Comparison of ENCODE assay signal across 12 cellular contexts in genomic region chr11:61626580-61627380, GRCh38. TPM values are rescaled to one million over a fixed set of nuclear protein-coding genes. Genes with fewer than 3 reads are reported as not detected.
DNase-seq lines count a peak whose midpoint lies in the region; ATAC-seq and TF ChIP-seq lines count a peak whose summit lies in the region.
"Had no signal": no experiment of that assay in that cellular context is flagged by ENCODE, and none has a peak within 500 bp of the region (broad histone marks: within the 10 kb centered on the region; RNA-seq: fewer than 3 reads in every experiment).

No MANE protein-coding gene starts in this region.

- WGBS in trophoblast cell (ENCODE audit: extremely low coverage, insufficient coverage, insufficient read length): no CpG with 5 or more reads among the region's 10 CpGs

- H3K4me3 ChIP-seq in HCT116 (replicated peaks in 1 of 2; ENCODE audit: low read depth in 1 of 2, low read length in 2 of 2): peak overlapping the region in 1 of 2 experiments; percentile 26; a peak in 2 of 4 replicates
- H3K4me3 ChIP-seq in left ventricle myocardium inferior: peak overlapping the region; percentile 38
- no peak overlapping the region for H3K4me3 ChIP-seq in trophoblast cell (ENCODE audit: low read depth, low read length)

- DNase-seq in HCT116 (ENCODE audit: low read depth, low spot score) (no peak), SHP77 treated with DMSO at 0.1 percent for 48 hours (lab: John Stamatoyannopoulos, UW) (peak; percentile 55), left ventricle myocardium inferior (peak; percentile 50), trophoblast cell (peak; percentile 88 to 92), amygdala (lab: John Stamatoyannopoulos, UW) (no peak), T-helper 9 cell (no peak)
- DNase-seq: activated naive CD4-positive, alpha-beta T cell treated with Interleukin-2 at 50 U/mL for 16 hours; NCI-H1694 treated with DMSO at 0.1 percent for 48 hours; stimulated activated naive B cell treated with anti-CD40 and anti-IgM and Interleukin-4, amounts not matched to agents 10 μg/mL and 1 μg/mL and 100 μg/mL, for 72 hours had no signal

- peak overlapping the region; percentile 83 for H2BK120ac ChIP-seq in trophoblast cell (ENCODE audit: insufficient read depth, low read length, poor library complexity)

- peak overlapping the region; percentile 56 for H2AFZ ChIP-seq in HCT116 (ENCODE audit: low read depth, low read length, poor library complexity, severe bottlenecking)
- no peak overlapping the region for H2AFZ ChIP-seq in trophoblast cell (ENCODE audit: insufficient read depth, low read length, poor library complexity)

- no peaks in the 10 kb centered on the region for H3K9me2 ChIP-seq in HCT116 (ENCODE audit: insufficient read depth)

- H3K4me1 ChIP-seq in HCT116 (ENCODE audit: control insufficient read depth in 1 of 2, insufficient read depth in 2 of 2, low read length in 2 of 2): peaks cover 33 to 53% of the 10 kb centered on the region in 2 experiments
- H3K4me1 ChIP-seq in left ventricle myocardium inferior: peaks cover 27% of the 10 kb centered on the region
- peaks cover 20 to 26% of the 10 kb centered on the region in 2 experiments for H3K4me1 ChIP-seq in trophoblast cell (ENCODE audit: control insufficient read depth in 1 of 2, insufficient read depth in 2 of 2, low read length in 2 of 2)

- no peak for TF ChIP-seq POLR2A in HCT116 (IDR thresholded peaks at IDR 0.05; ENCODE audit: borderline replicate concordance, extremely low read depth, insufficient read depth, insufficient read length)
- TF ChIP-seq POLR2A in GM18505 (IDR thresholded peaks at IDR 0.05; ENCODE audit: borderline replicate concordance, extremely low read depth, insufficient read depth, insufficient read length): no peak

- H3K36me3 ChIP-seq in HCT116 (ENCODE audit: control insufficient read depth in 1 of 2, insufficient read depth in 2 of 2, low read length in 2 of 2): no peaks in the 10 kb centered on the region
- H3K36me3 ChIP-seq in left ventricle myocardium inferior: no peaks in the 10 kb centered on the region
- no peaks in the 10 kb centered on the region for H3K36me3 ChIP-seq in trophoblast cell (ENCODE audit: control insufficient read depth in 1 of 2, insufficient read depth in 2 of 2, low read length in 2 of 2)

- ATAC-seq in HCT116 (peak; percentile 48), GM19035 (IDR thresholded peaks at IDR 0.05; ENCODE audit: unreplicated experiment) (no peak), GM18505 (IDR thresholded peaks at IDR 0.05; ENCODE audit: unreplicated experiment) (no peak)
- ATAC-seq: stimulated activated naive B cell treated with anti-CD40 and anti-IgM and Interleukin-4, amounts not matched to agents 10 μg/mL and 1 μg/mL and 100 μg/mL, for 72 hours had no signal

- peak overlapping the region; percentile 71 for H4K8ac ChIP-seq in trophoblast cell (ENCODE audit: low read depth, low read length)

- H2AK5ac ChIP-seq in trophoblast cell (ENCODE audit: low read length): peak overlapping the region; percentile 89

- POLR2A ChIA-PET in HCT116 (lab: Charles Lee): no interaction called here

- H4K12ac ChIP-seq in trophoblast cell (ENCODE audit: low read depth, low read length): no peak overlapping the region

- peak; percentile 78 for TF ChIP-seq RAD21 in HCT116 (IDR thresholded peaks at IDR 0.05; ENCODE audit: low read depth)

- H3K27me3 ChIP-seq in HCT116 (ENCODE audit: insufficient read depth, low read length) (no peaks in the 10 kb centered on the region), left ventricle myocardium inferior (ENCODE audit: low read depth) (no peaks in the 10 kb centered on the region), trophoblast cell (ENCODE audit: insufficient read depth, low read length) (no peaks in the 10 kb centered on the region)

- H3K9me3 ChIP-seq in HCT116 (ENCODE audit: control insufficient read depth in 1 of 2, insufficient read depth in 1 of 2, low read depth in 1 of 2, low read length in 2 of 2): no peaks in the 10 kb centered on the region
- no peaks in the 10 kb centered on the region for H3K9me3 ChIP-seq in left ventricle myocardium inferior (replicated peaks)
- no peaks in the 10 kb centered on the region for H3K9me3 ChIP-seq in trophoblast cell (ENCODE audit: insufficient read depth, low read depth, low read length)

- H3K79me1 ChIP-seq in trophoblast cell (ENCODE audit: low read length): peaks cover 17% of the 10 kb centered on the region

- H3K4me2 ChIP-seq in HCT116 (ENCODE audit: low read length): peak overlapping the region; percentile 77
- H3K4me2 ChIP-seq in trophoblast cell (ENCODE audit: low read length): peak overlapping the region; percentile 41

- H3K27ac ChIP-seq in HCT116 (ENCODE audit: low read depth, low read length) (peak overlapping the region; percentile 68), left ventricle myocardium inferior (replicated peaks) (peak overlapping the region; percentile 87), trophoblast cell (ENCODE audit: low read depth, low read length) (peak overlapping the region; percentile 97)

- no peaks in the 10 kb centered on the region for H4K20me1 ChIP-seq in HCT116 (ENCODE audit: insufficient read depth)

- H3K9ac ChIP-seq in HCT116 (ENCODE audit: low read length) (peak overlapping the region; percentile 18; the same call in 1 of the 2 replicates), trophoblast cell (ENCODE audit: low read length) (no peak overlapping the region)

- H3K79me2 ChIP-seq in HCT116 (ENCODE audit: insufficient read depth, low read length): no peaks in the 10 kb centered on the region
- H3K79me2 ChIP-seq in trophoblast cell (ENCODE audit: control insufficient read depth, insufficient read depth, low read length, poor library complexity): peaks cover 3% of the 10 kb centered on the region

- peak overlapping the region; percentile 97 for H4K91ac ChIP-seq in trophoblast cell (ENCODE audit: low read depth, low read length)

- RAD21 ChIA-PET in HCT116 (lab: Charles Lee; ENCODE audit: low non-redundant PET in 1 of 2, low total read pairs in 2 of 2, uncharacterized antibody in 2 of 2, unreplicated experiment in 2 of 2): no interaction called here

- H3K18ac ChIP-seq in trophoblast cell (ENCODE audit: low read length): peak overlapping the region; percentile 83

- intact Hi-C loops in HCT116 (cut with micrococcal nuclease): loop anchor here (2.0 to 5.0 kb wide), 3 partner anchors 94 to 289 kb away; no protein-coding TSS in a partner anchor
- intact Hi-C loops in left ventricle myocardium inferior (cut with micrococcal nuclease): loop anchor here (5.0 kb wide), 1 partner anchor 109 kb away; no protein-coding TSS in a partner anchor

- H3K23ac ChIP-seq in trophoblast cell (ENCODE audit: low read length): no peak overlapping the region

- BruUV-seq in HCT116 (replicated peaks; lab: Mats Ljungman, UMichigan): TSS peak; percentile 27

- H2BK12ac ChIP-seq in trophoblast cell (ENCODE audit: low read length): peak overlapping the region; percentile 93

- CTCF ChIA-PET in HCT116 (lab: Charles Lee): interaction anchor here (1.1 to 2.9 kb wide), 7 partner anchors 12 to 291 kb away, joined by 3 to 15 read pairs (median 10); partner anchors contain the start of gene CPSF7

- TF ChIP-seq CTCF in HCT116 (IDR thresholded peaks at IDR 0.05 in 2 of 3, conservative IDR thresholded peaks at IDR 0.05 in 1 of 3; ENCODE audit: borderline replicate concordance in 1 of 3, insufficient read depth in 1 of 3, low read depth in 2 of 3, low read length in 2 of 3) (peak in 2 of 3 experiments; percentile 14 to 54; a peak in 2 of 6 replicates), left ventricle myocardium inferior (IDR thresholded peaks at IDR 0.05; ENCODE audit: borderline replicate concordance) (no peak)

- H2BK5ac ChIP-seq in trophoblast cell (ENCODE audit: low read depth, low read length, poor library complexity): peak overlapping the region; percentile 85

- peak overlapping the region; percentile 73 for H3K14ac ChIP-seq in trophoblast cell (ENCODE audit: low read length)

- peak overlapping the region; percentile 70 for H3K4ac ChIP-seq in trophoblast cell (ENCODE audit: low read depth, low read length)

TF ChIP-seq in HCT116, 20 proteins besides CTCF, POLR2A, EP300 and RAD21:
- peak; percentile 95 for TF ChIP-seq SP1 (IDR thresholded peaks at IDR 0.05; ENCODE audit: low read depth)
- no peak for TF ChIP-seq TCF7L2 (IDR thresholded peaks at IDR 0.05; ENCODE audit: borderline replicate concordance, extremely low read depth, insufficient read depth, insufficient read length)
- TF ChIP-seq POLR2AphosphoS5 (IDR thresholded peaks at IDR 0.05; ENCODE audit: low read depth, low read length): peak; percentile 57; the same call in 1 of the 2 replicates
- peak; percentile 34 for TF ChIP-seq YY1 (IDR thresholded peaks at IDR 0.05; ENCODE audit: extremely low read depth, insufficient replicate concordance, low read depth, low read length)
- TF ChIP-seq SIN3A (IDR thresholded peaks at IDR 0.05; ENCODE audit: low read depth): no peak
- TF ChIP-seq ZBTB33 (IDR thresholded peaks at IDR 0.05; ENCODE audit: extremely low read depth, insufficient replicate concordance, low read length): peak; percentile 47
- TF ChIP-seq CBX3 (IDR thresholded peaks at IDR 0.05; ENCODE audit: low read depth): peak; percentile 58; the same call in 1 of the 2 replicates
- no peak for TF ChIP-seq SRF (IDR thresholded peaks at IDR 0.05; ENCODE audit: low read depth)
- TF ChIP-seq JUND (IDR thresholded peaks at IDR 0.05): no peak

RNA-seq across cellular contexts. Expression of gene SYT7, which starts 45.9 kb away (rescaled TPM):
- total RNA-seq in HCT116 (2021; ENCODE audit: unreplicated experiment): 27.4 TPM
- polyA plus RNA-seq in HCT116 (2012): 27.5 and 28.5 TPM in 2 replicates
- 18.9 TPM for total RNA-seq in left ventricle myocardium inferior
- 42.4 and 42.7 TPM in 2 replicates for polyA plus RNA-seq in trophoblast cell (2013)
- total RNA-seq: T-helper 2 cell treated with Interferon-gamma antibody and Interleukin-4, amounts not matched to agents 100 ng/mL and 5 ng/mL, for 36 hours had no signal

RNA-seq across cellular contexts. Expression of gene DAGLA, which starts 53.4 kb away (rescaled TPM):
- total RNA-seq in HCT116 (2021; ENCODE audit: unreplicated experiment): 2.7 TPM
- polyA plus RNA-seq in HCT116 (2012): 1.7 and 1.9 TPM in 2 replicates
- 3.2 TPM for total RNA-seq in left ventricle myocardium inferior
- polyA plus RNA-seq in trophoblast cell (2013): 1.4 and 1.5 TPM in 2 replicates

Comparison
In these comparisons a context has a peak if more than half of its experiments do, and no peak if none do; other contexts are left out.
1. DNase-seq: peak in SHP77 treated with DMSO at 0.1 percent for 48 hours (single experiment), left ventricle myocardium inferior (single experiment) and trophoblast cell (2 of 2); none in HCT116 (single experiment), amygdala (0 of 56) and T-helper 9 cell (single experiment).
2. Peak in every context shown above with its lines, with median percentiles within 50 percentile points of each other: H3K27ac ChIP-seq.